In genomic region chr16:50467943-50468748, GRCh38 we compare ENCODE assay signal across 7 cellular contexts.
DNase-seq lines count a peak whose midpoint lies in the region; ATAC-seq and TF ChIP-seq lines count a peak whose summit lies in the region.

No MANE protein-coding gene starts in this region.

- no peak for TF ChIP-seq POLR2A in body of pancreas (IDR thresholded peaks at IDR 0.05)

- peaks cover 4% of the 10 kb centered on the region for H3K4me1 ChIP-seq in body of pancreas

- DNase-seq in GM12865 (ENCODE audit: low read depth), result peak; percentile 13
- peak; percentile 16 for DNase-seq in NCI-H146 treated with DMSO at 0.1 percent for 48 hours (lab: John Stamatoyannopoulos, UW; ENCODE audit: unreplicated experiment)
- DNase-seq in body of pancreas, result peak; percentile 11 to 52 (median 21)
- DNase-seq in mucosa of gallbladder (ENCODE audit: low spot score), result peak; percentile 16
- DNase-seq in GOT3 (lab: John Stamatoyannopoulos, UW), result no peak
- DNase-seq in NCI-H226, result no peak

- H3K27me3 ChIP-seq in body of pancreas, result no peaks in the 10 kb centered on the region

- H3K36me3 ChIP-seq in body of pancreas (replicated peaks in 1 of 2; ENCODE audit: insufficient read depth in 1 of 2, low read depth in 2 of 2), result no peaks in the 10 kb centered on the region

- H3K27ac ChIP-seq in body of pancreas, result no peak overlapping the region

- no peak for TF ChIP-seq CTCF in GM12865 (IDR thresholded peaks at IDR 0.05; ENCODE audit: insufficient read depth, low read depth, low read length, missing control alignments)
- TF ChIP-seq CTCF in body of pancreas (IDR thresholded peaks at IDR 0.05), result no peak

- intact Hi-C loops in body of pancreas (cut with DNase I), result no loop called here

- ATAC-seq in body of pancreas, result peak; percentile 42
- no peak for ATAC-seq in GM19463 (IDR thresholded peaks at IDR 0.05; ENCODE audit: unreplicated experiment)

- H3K4me3 ChIP-seq in GM12865 (ENCODE audit: low read depth, low read length), result peak overlapping the region; percentile 5; the same call in 1 of the 2 replicates
- H3K4me3 ChIP-seq in body of pancreas, result no peak overlapping the region

- WGBS in body of pancreas, 2 donors, result 8 to 16% methylated on average over 18 to 61 of the region's 68 CpGs

- H3K9me3 ChIP-seq in body of pancreas, result no peaks in the 10 kb centered on the region

Comparison
In these comparisons a context has a peak if more than half of its experiments do, and no peak if none do; other contexts are left out.
1. DNase-seq: peak in GM12865 (single experiment), NCI-H146 treated with DMSO at 0.1 percent for 48 hours (single experiment), body of pancreas (4 of 4) and mucosa of gallbladder (single experiment); none in GOT3 (single experiment) and NCI-H226 (single experiment).